ENCODE assay signal across 1 cellular context in genomic region chr5:150449491-150450339, GRCh38.
TF ChIP-seq lines count a peak whose summit lies in the region.

Gene RPS14, minus strand, starts transcription at chr5:150449739. Its CDS starts 2,006 bp downstream, at chr5:150447733.

TF ChIP-seq in HepG2, 621 proteins besides CTCF, POLR2A, EP300 and RAD21 (continued from another document and continues in another):
- TF ChIP-seq SALL1 (CRISPR knock-in tag; IDR thresholded peaks at IDR 0.05) = peak; percentile 63; the same call in 1 of the 2 replicates
- no peak for TF ChIP-seq EZH2 (conservative IDR thresholded peaks at IDR 0.05; ENCODE audit: low read depth, low read length)
- 0 out of 2 replicates have a peak, but pooled peaks have one; percentile 47 for TF ChIP-seq ZNF674 (CRISPR knock-in tag; IDR thresholded peaks at IDR 0.05; ENCODE audit: low read depth)
- TF ChIP-seq ZSCAN25 (CRISPR knock-in tag; IDR thresholded peaks at IDR 0.05) = peak; percentile 73
- no peak; the same call in 1 of the 2 replicates for TF ChIP-seq ESRRA (CRISPR knock-in tag; IDR thresholded peaks at IDR 0.05; ENCODE audit: low read depth)
- no peak for TF ChIP-seq HMG20A (CRISPR knock-in tag; IDR thresholded peaks at IDR 0.05; ENCODE audit: borderline replicate concordance)
- no peak for TF ChIP-seq HNRNPUL1 (IDR thresholded peaks at IDR 0.05; ENCODE audit: low read depth, low read length)
- TF ChIP-seq MBD4 (IDR thresholded peaks at IDR 0.05; ENCODE audit: borderline replicate concordance, low read length) = no peak
- peak; percentile 85 for TF ChIP-seq ZNF441 (CRISPR knock-in tag; IDR thresholded peaks at IDR 0.05; ENCODE audit: borderline replicate concordance)
- peak; percentile 34; the same call in 1 of the 2 replicates for TF ChIP-seq PRDM10 (CRISPR knock-in tag; IDR thresholded peaks at IDR 0.05; ENCODE audit: low read depth)
- TF ChIP-seq ZBTB25 (CRISPR knock-in tag; IDR thresholded peaks at IDR 0.05) = peak; percentile 79
- peak in 1 of 2 experiments; percentile 95; a peak in 2 of 4 replicates for TF ChIP-seq KLF16 (CRISPR knock-in tag; IDR thresholded peaks at IDR 0.05)
- TF ChIP-seq ZGPAT (CRISPR knock-in tag; IDR thresholded peaks at IDR 0.05) = peak; percentile 96
- TF ChIP-seq HOXA5 (CRISPR knock-in tag; IDR thresholded peaks at IDR 0.05) = peak; percentile 89
- TF ChIP-seq PHF20 (CRISPR knock-in tag; IDR thresholded peaks at IDR 0.05) = peak; percentile 97
- TF ChIP-seq CERS6 (CRISPR knock-in tag; IDR thresholded peaks at IDR 0.05) = 0 out of 2 replicates have a peak, but pooled peaks have one; percentile 40
- TF ChIP-seq NFYC (CRISPR knock-in tag; IDR thresholded peaks at IDR 0.05) = no peak
- TF ChIP-seq ZNF282 (IDR thresholded peaks at IDR 0.05; ENCODE audit: partially characterized antibody) = no peak
- no peak for TF ChIP-seq RBM22 (optimal IDR thresholded peaks at IDR 0.05; ENCODE audit: low read length)
- peak; percentile 88 for TF ChIP-seq RFXAP (CRISPR knock-in tag; IDR thresholded peaks at IDR 0.05; ENCODE audit: borderline replicate concordance)
- peak; percentile 65; the same call in 1 of the 2 replicates for TF ChIP-seq TMF1 (CRISPR knock-in tag; IDR thresholded peaks at IDR 0.05; ENCODE audit: low read depth)
- TF ChIP-seq NBN (conservative IDR thresholded peaks at IDR 0.05) = no peak
- no peak for TF ChIP-seq HMGA1 (CRISPR knock-in tag; conservative IDR thresholded peaks at IDR 0.05)
- no peak for TF ChIP-seq ZSCAN12 (CRISPR knock-in tag; IDR thresholded peaks at IDR 0.05)
- peak; percentile 99 for TF ChIP-seq ELF4 (CRISPR knock-in tag; IDR thresholded peaks at IDR 0.05; ENCODE audit: borderline replicate concordance)
- TF ChIP-seq KDM1A (CRISPR knock-in tag; IDR thresholded peaks at IDR 0.05) = peak; percentile 92
- TF ChIP-seq SP2 (CRISPR knock-in tag; IDR thresholded peaks at IDR 0.05) = peak; percentile 71; the same call in 1 of the 2 replicates
- TF ChIP-seq DZIP1 (CRISPR knock-in tag; IDR thresholded peaks at IDR 0.05) = peak; percentile 50; the same call in 1 of the 2 replicates
- TF ChIP-seq MAFG (CRISPR knock-in tag; IDR thresholded peaks at IDR 0.05) = no peak
- no peak for TF ChIP-seq SMAD9 (CRISPR knock-in tag; IDR thresholded peaks at IDR 0.05)
- TF ChIP-seq ZNF451 (CRISPR knock-in tag; IDR thresholded peaks at IDR 0.05) = peak; percentile 62; the same call in 1 of the 2 replicates
- TF ChIP-seq ETS1 (CRISPR knock-in tag; IDR thresholded peaks at IDR 0.05) = peak; percentile 56; the same call in 1 of the 2 replicates
- TF ChIP-seq FOSL1 (CRISPR knock-in tag; IDR thresholded peaks at IDR 0.05; ENCODE audit: borderline replicate concordance) = no peak
- no peak for TF ChIP-seq KAT2B (IDR thresholded peaks at IDR 0.05; ENCODE audit: borderline replicate concordance, low read depth, low read length)
- TF ChIP-seq ELF1 (CRISPR knock-in tag; IDR thresholded peaks at IDR 0.05) = peak; percentile 96
- no peak for TF ChIP-seq ZNF777 (CRISPR knock-in tag; IDR thresholded peaks at IDR 0.05)
- peak; percentile 82 for TF ChIP-seq CREB1 (IDR thresholded peaks at IDR 0.05)
- peak; percentile 92 for TF ChIP-seq CREB1 (CRISPR knock-in tag; IDR thresholded peaks at IDR 0.05)
- TF ChIP-seq ZNF275 (CRISPR knock-in tag; IDR thresholded peaks at IDR 0.05; ENCODE audit: borderline replicate concordance) = peak; percentile 76; the same call in 1 of the 2 replicates
- TF ChIP-seq MZF1 (CRISPR knock-in tag; IDR thresholded peaks at IDR 0.05; ENCODE audit: borderline replicate concordance) = no peak
- TF ChIP-seq ZNF746 (CRISPR knock-in tag; IDR thresholded peaks at IDR 0.05) = 0 out of 2 replicates have a peak, but pooled peaks have one; percentile 29
- no peak for TF ChIP-seq SKIL (CRISPR knock-in tag; IDR thresholded peaks at IDR 0.05; ENCODE audit: borderline replicate concordance)
- TF ChIP-seq EED (CRISPR knock-in tag; IDR thresholded peaks at IDR 0.05) = peak; percentile 75; the same call in 1 of the 2 replicates
- no peak for TF ChIP-seq ZNF790 (CRISPR knock-in tag; IDR thresholded peaks at IDR 0.05; ENCODE audit: borderline replicate concordance)
- TF ChIP-seq TFDP2 (CRISPR knock-in tag; IDR thresholded peaks at IDR 0.05) = peak; percentile 75
- TF ChIP-seq ZNF280D (CRISPR knock-in tag; IDR thresholded peaks at IDR 0.05) = peak; percentile 99
